14 cellular contexts compared by ENCODE assay signal in the genomic region with DNA sequence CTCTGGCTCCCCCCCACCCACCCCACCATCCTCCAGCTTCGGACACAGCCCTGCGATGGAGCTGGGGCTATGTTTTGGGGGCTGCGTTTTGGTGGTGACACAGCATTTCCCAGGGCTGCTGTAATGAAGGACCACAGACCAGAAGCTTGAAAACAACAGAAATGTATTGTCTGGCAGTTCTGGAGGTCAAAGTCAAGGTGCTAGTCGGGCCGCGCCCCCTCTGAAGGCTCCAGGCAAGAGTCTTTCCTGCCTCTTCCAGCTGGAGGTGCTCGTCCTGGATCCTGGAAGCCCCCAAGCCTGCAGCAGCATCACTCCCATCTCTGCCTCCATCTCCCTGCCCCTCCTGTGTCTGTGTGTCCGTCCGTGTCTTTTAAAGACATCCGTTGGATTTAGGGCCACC. TPM values are rescaled to one million over a fixed set of nuclear protein-coding genes. Genes with fewer than 3 reads are reported as not detected.
"Had no signal": no experiment of that assay in that cellular context is flagged by ENCODE, and none has a peak within 500 bp of the region (broad histone marks: within the 10 kb centered on the region; RNA-seq: fewer than 3 reads in every experiment).

No MANE protein-coding gene starts in this region.

- H3K27ac Mint-ChIP-seq: dendritic cell treated with granulocyte-macrophage colony-stimulating factor and Interleukin-4, amounts not matched to agents 40 ng/mL and 50 ng/mL, for 4 days; naive thymus-derived CD4-positive, alpha-beta T cell; type B pancreatic cell had no signal

- H3K4me3 Mint-ChIP-seq: central memory CD8-positive, alpha-beta T cell; dendritic cell treated with granulocyte-macrophage colony-stimulating factor and Interleukin-4, amounts not matched to agents 40 ng/mL and 50 ng/mL, for 4 days; naive thymus-derived CD4-positive, alpha-beta T cell; type B pancreatic cell had no signal

- ATAC-seq: body of pancreas; naive thymus-derived CD4-positive, alpha-beta T cell had no signal

- H3K27me3 Mint-ChIP-seq: type B pancreatic cell had no signal

- H3K9me3 Mint-ChIP-seq: central memory CD8-positive, alpha-beta T cell; dendritic cell treated with granulocyte-macrophage colony-stimulating factor and Interleukin-4, amounts not matched to agents 40 ng/mL and 50 ng/mL, for 4 days; naive thymus-derived CD4-positive, alpha-beta T cell; type B pancreatic cell had no signal

- H3K36me3 ChIP-seq: prostate gland, suprapubic skin had no signal

- H3K9me3 ChIP-seq: body of pancreas, prostate gland, suprapubic skin had no signal

- H3K27ac ChIP-seq: body of pancreas, prostate gland, suprapubic skin had no signal

- H3K36me3 Mint-ChIP-seq: naive thymus-derived CD4-positive, alpha-beta T cell; type B pancreatic cell had no signal

- H3K27me3 ChIP-seq: body of pancreas, suprapubic skin had no signal

- DNase-seq: activated CD4-positive, alpha-beta T cell treated with anti-CD3 and anti-CD28 coated beads for 1 hour; activated CD4-positive, alpha-beta T cell treated with anti-CD3 and anti-CD28 coated beads, Interleukin-2, amount 50 U/mL, for 48 hours; activated naive CD4-positive, alpha-beta T cell treated with Interleukin-2 at 50 U/mL for 16 hours; body of pancreas; erythroblast; naive thymus-derived CD4-positive, alpha-beta T cell; stimulated activated CD4-positive, alpha-beta T cell treated with anti-CD3 and anti-CD28 coated beads, Interleukin-2, amount 100 ng/mL, for 48 hours; stimulated activated naive CD4-positive, alpha-beta T cell treated with Interleukin-2 at 50 U/mL for 16 hours had no signal

- H3K4me3 ChIP-seq: body of pancreas, prostate gland, suprapubic skin had no signal

- H3K4me1 Mint-ChIP-seq: central memory CD8-positive, alpha-beta T cell had no signal

RNA-seq across cellular contexts. Expression of gene CCDC40, which starts 51.6 kb away (rescaled TPM):
- total RNA-seq: T-helper 2 cell treated with Interferon-gamma antibody and Interleukin-4, amounts not matched to agents 100 ng/mL and 5 ng/mL, for 36 hours had no signal
- polyA plus RNA-seq: naive thymus-derived CD4-positive, alpha-beta T cell had no signal
